In the genomic region with DNA sequence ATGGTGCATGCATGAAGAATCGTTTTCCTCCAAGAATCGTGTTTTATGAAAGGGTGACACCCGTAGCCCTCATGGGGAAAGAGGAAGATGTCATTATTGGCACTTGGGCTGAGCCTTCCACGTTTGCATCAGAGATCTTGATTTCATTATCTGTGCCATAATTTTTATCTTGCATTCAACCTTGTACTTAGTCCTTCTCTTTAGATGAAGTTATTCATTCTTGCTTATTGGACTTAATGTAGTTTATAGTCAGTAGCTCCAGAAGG, we compare ENCODE assay signal across 12 cellular contexts.
A peak's percentile ranks its signal among the peaks of the same experiment; 100 is the strongest.
DNase-seq lines count a peak whose midpoint lies in the region; ATAC-seq and TF ChIP-seq lines count a peak whose summit lies in the region.
"Had no signal": no experiment of that assay in that cellular context is flagged by ENCODE, and none has a peak within 500 bp of the region (broad histone marks: within the 10 kb centered on the region; RNA-seq: fewer than 3 reads in every experiment).

No MANE protein-coding gene starts in this region.

- H3K4me1 ChIP-seq in left ventricle myocardium inferior (peaks cover 100% of the 10 kb centered on the region), upper lobe of right lung (peaks cover 59% of the 10 kb centered on the region)

- POLR2A ChIA-PET in WTC11 (lab: Charles Lee): no interaction called here

- H3K36me3 Mint-ChIP-seq in WTC11: no peaks in the 10 kb centered on the region
- no peaks in the 10 kb centered on the region for H3K36me3 Mint-ChIP-seq in memory B cell

- peak overlapping the region; percentile 52; the same call in 1 of the 2 replicates for H3K27ac Mint-ChIP-seq in WTC11
- H3K27ac Mint-ChIP-seq in memory B cell: no peak overlapping the region

- H3K4me3 ChIP-seq in left ventricle myocardium inferior (peak overlapping the region; percentile 22), upper lobe of right lung (no peak overlapping the region)
- H3K4me3 ChIP-seq: breast epithelium, upper lobe of left lung had no signal

- CTCF ChIA-PET in WTC11 (lab: Charles Lee): no interaction called here

- TF ChIP-seq CTCF in left ventricle myocardium inferior (IDR thresholded peaks at IDR 0.05; ENCODE audit: borderline replicate concordance) (no peak), WTC11 (IDR thresholded peaks at IDR 0.05) (no peak), upper lobe of right lung (IDR thresholded peaks at IDR 0.05) (no peak)

- H3K27ac ChIP-seq in left ventricle myocardium inferior (replicated peaks) (peak overlapping the region; percentile 71), upper lobe of right lung (no peak overlapping the region)

- H3K36me3 ChIP-seq in left ventricle myocardium inferior (no peaks in the 10 kb centered on the region), upper lobe of right lung (no peaks in the 10 kb centered on the region)
- H3K36me3 ChIP-seq: breast epithelium, upper lobe of left lung had no signal

- H3K9me3 Mint-ChIP-seq in WTC11 (no peaks in the 10 kb centered on the region), memory B cell (no peaks in the 10 kb centered on the region)

- H3K27me3 Mint-ChIP-seq in WTC11 (ENCODE audit: low read depth) (no peaks in the 10 kb centered on the region), memory B cell (peaks cover 1% of the 10 kb centered on the region)

- H3K4me3 Mint-ChIP-seq in WTC11: no peak overlapping the region
- H3K4me3 Mint-ChIP-seq in memory B cell: peak overlapping the region; percentile 57

- H3K4me1 Mint-ChIP-seq in WTC11 (peaks cover 46% of the 10 kb centered on the region), memory B cell (peaks cover 27% of the 10 kb centered on the region)

- ATAC-seq in left ventricle myocardium superior: no peak
- no peak for ATAC-seq in WTC11
- ATAC-seq in memory B cell (ENCODE audit: low read depth): peak; percentile 44
- peak; percentile 26 for ATAC-seq in upper lobe of right lung

- intact Hi-C loops in left ventricle myocardium inferior (cut with micrococcal nuclease): no loop called here
- intact Hi-C loops in left ventricle myocardium superior (cut with micrococcal nuclease): no loop called here
- intact Hi-C loops in upper lobe of right lung (cut with DNase I): no loop called here

- H3K27me3 ChIP-seq in left ventricle myocardium inferior (ENCODE audit: low read depth) (no peaks in the 10 kb centered on the region), upper lobe of right lung (no peaks in the 10 kb centered on the region)
- H3K27me3 ChIP-seq: breast epithelium, upper lobe of left lung had no signal

- no peaks in the 10 kb centered on the region for H3K9me3 ChIP-seq in left ventricle myocardium inferior (replicated peaks)
- no peaks in the 10 kb centered on the region for H3K9me3 ChIP-seq in upper lobe of right lung
- H3K9me3 ChIP-seq: breast epithelium, upper lobe of left lung had no signal

- DNase-seq in left ventricle myocardium inferior (no peak), left ventricle myocardium superior (no peak), WTC11 (ENCODE audit: low spot score) (no peak), memory B cell (ENCODE audit: low spot score in 2 of 2) (no peak), upper lobe of right lung (no peak), iPS-NIHi11 (ENCODE audit: low spot score) (no peak), retina (no peak), SW 1271 (lab: John Stamatoyannopoulos, UW) (no peak)
- DNase-seq: NCI-H1694, NCI-H774, upper lobe of left lung had no signal

TF ChIP-seq in WTC11, 78 proteins besides CTCF, POLR2A, EP300 and RAD21:
- TF ChIP-seq, protein P1, sequence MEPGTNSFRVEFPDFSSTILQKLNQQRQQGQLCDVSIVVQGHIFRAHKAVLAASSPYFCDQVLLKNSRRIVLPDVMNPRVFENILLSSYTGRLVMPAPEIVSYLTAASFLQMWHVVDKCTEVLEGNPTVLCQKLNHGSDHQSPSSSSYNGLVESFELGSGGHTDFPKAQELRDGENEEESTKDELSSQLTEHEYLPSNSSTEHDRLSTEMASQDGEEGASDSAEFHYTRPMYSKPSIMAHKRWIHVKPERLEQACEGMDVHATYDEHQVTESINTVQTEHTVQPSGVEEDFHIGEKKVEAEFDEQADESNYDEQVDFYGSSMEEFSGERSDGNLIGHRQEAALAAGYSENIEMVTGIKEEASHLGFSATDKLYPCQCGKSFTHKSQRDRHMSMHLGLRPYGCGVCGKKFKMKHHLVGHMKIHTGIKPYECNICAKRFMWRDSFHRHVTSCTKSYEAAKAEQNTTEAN (CRISPR knock-in tag; IDR thresholded peaks at IDR 0.05): no peak
- no peak for TF ChIP-seq TEAD1 (CRISPR knock-in tag; IDR thresholded peaks at IDR 0.05)
- TF ChIP-seq TP53 (CRISPR knock-in tag; IDR thresholded peaks at IDR 0.05): no peak
- no peak for TF ChIP-seq ZNF423 (CRISPR knock-in tag; IDR thresholded peaks at IDR 0.05)
- TF ChIP-seq ZNF671 (CRISPR knock-in tag; IDR thresholded peaks at IDR 0.05): no peak
- TF ChIP-seq ZNF121 (CRISPR knock-in tag; IDR thresholded peaks at IDR 0.05): no peak
- no peak for TF ChIP-seq TEAD4 (CRISPR knock-in tag; IDR thresholded peaks at IDR 0.05)
- TF ChIP-seq JUN (CRISPR knock-in tag; IDR thresholded peaks at IDR 0.05): no peak
- TF ChIP-seq NFATC4 (CRISPR knock-in tag; IDR thresholded peaks at IDR 0.05): no peak
- TF ChIP-seq, protein P2, sequence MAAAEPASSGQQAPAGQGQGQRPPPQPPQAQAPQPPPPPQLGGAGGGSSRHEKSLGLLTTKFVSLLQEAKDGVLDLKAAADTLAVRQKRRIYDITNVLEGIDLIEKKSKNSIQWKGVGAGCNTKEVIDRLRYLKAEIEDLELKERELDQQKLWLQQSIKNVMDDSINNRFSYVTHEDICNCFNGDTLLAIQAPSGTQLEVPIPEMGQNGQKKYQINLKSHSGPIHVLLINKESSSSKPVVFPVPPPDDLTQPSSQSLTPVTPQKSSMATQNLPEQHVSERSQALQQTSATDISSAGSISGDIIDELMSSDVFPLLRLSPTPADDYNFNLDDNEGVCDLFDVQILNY (CRISPR knock-in tag; IDR thresholded peaks at IDR 0.05): no peak
- TF ChIP-seq NFE2L1 (CRISPR knock-in tag; IDR thresholded peaks at IDR 0.05): no peak
- TF ChIP-seq, protein P3, sequence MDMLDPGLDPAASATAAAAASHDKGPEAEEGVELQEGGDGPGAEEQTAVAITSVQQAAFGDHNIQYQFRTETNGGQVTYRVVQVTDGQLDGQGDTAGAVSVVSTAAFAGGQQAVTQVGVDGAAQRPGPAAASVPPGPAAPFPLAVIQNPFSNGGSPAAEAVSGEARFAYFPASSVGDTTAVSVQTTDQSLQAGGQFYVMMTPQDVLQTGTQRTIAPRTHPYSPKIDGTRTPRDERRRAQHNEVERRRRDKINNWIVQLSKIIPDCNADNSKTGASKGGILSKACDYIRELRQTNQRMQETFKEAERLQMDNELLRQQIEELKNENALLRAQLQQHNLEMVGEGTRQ (CRISPR knock-in tag; IDR thresholded peaks at IDR 0.05): no peak
- TF ChIP-seq EMX1 (CRISPR knock-in tag; IDR thresholded peaks at IDR 0.05): no peak
- TF ChIP-seq PRRX2 (CRISPR knock-in tag; IDR thresholded peaks at IDR 0.05): no peak

Comparison
In these comparisons a context has a peak if more than half of its experiments do, and no peak if none do; other contexts are left out.
1. ATAC-seq: peak in memory B cell (single experiment) and upper lobe of right lung (single experiment); none in left ventricle myocardium superior (single experiment) and WTC11 (single experiment).